Comparison of ENCODE assay signal across 1 cellular context in genomic region chr3:131535131-131535530, GRCh38.
TF ChIP-seq lines count a peak whose summit lies in the region.

No MANE protein-coding gene starts in this region.

TF ChIP-seq in GM23338, 12 proteins besides CTCF, POLR2A, EP300 and RAD21 (continued from another document):
- no peak for TF ChIP-seq EZH2phosphoT487 (IDR thresholded peaks at IDR 0.05; ENCODE audit: unreplicated experiment)
- no peak for TF ChIP-seq ETS1 (IDR thresholded peaks at IDR 0.05)
- TF ChIP-seq EZH2 (IDR thresholded peaks at IDR 0.05; ENCODE audit: low read depth, unreplicated experiment), result no peak
- no peak for TF ChIP-seq ZNF114 (CRISPR knock-in tag; IDR thresholded peaks at IDR 0.05)
- no peak for TF ChIP-seq STAT1 (IDR thresholded peaks at IDR 0.05; ENCODE audit: unreplicated experiment)
